In genomic region chr18:46060359-46060841, GRCh38 we compare ENCODE assay signal across 1 cellular context.
A peak's percentile ranks its signal among the peaks of the same experiment; 100 is the strongest.
TF ChIP-seq lines count a peak whose summit lies in the region.

No MANE protein-coding gene starts in this region.

TF ChIP-seq in K562, 482 proteins besides CTCF, POLR2A, EP300 and RAD21 (continued from another document and continues in another):
- TF ChIP-seq REST (CRISPR knock-in tag; IDR thresholded peaks at IDR 0.05; ENCODE audit: low read depth): no peak
- TF ChIP-seq, protein P1, sequence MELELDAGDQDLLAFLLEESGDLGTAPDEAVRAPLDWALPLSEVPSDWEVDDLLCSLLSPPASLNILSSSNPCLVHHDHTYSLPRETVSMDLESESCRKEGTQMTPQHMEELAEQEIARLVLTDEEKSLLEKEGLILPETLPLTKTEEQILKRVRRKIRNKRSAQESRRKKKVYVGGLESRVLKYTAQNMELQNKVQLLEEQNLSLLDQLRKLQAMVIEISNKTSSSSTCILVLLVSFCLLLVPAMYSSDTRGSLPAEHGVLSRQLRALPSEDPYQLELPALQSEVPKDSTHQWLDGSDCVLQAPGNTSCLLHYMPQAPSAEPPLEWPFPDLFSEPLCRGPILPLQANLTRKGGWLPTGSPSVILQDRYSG (tag; conservative IDR thresholded peaks at IDR 0.05; ENCODE audit: low read depth): 0 out of 2 replicates have a peak, but pooled peaks have one; percentile 34
- TF ChIP-seq MBD2 (IDR thresholded peaks at IDR 0.05; ENCODE audit: borderline replicate concordance, low read depth): 0 out of 2 replicates have a peak, but pooled peaks have one; percentile 30
- no peak for TF ChIP-seq ZKSCAN3 (CRISPR knock-in tag; IDR thresholded peaks at IDR 0.05)
- TF ChIP-seq TAF7 (tag; IDR thresholded peaks at IDR 0.05): no peak
- TF ChIP-seq, protein P2, sequence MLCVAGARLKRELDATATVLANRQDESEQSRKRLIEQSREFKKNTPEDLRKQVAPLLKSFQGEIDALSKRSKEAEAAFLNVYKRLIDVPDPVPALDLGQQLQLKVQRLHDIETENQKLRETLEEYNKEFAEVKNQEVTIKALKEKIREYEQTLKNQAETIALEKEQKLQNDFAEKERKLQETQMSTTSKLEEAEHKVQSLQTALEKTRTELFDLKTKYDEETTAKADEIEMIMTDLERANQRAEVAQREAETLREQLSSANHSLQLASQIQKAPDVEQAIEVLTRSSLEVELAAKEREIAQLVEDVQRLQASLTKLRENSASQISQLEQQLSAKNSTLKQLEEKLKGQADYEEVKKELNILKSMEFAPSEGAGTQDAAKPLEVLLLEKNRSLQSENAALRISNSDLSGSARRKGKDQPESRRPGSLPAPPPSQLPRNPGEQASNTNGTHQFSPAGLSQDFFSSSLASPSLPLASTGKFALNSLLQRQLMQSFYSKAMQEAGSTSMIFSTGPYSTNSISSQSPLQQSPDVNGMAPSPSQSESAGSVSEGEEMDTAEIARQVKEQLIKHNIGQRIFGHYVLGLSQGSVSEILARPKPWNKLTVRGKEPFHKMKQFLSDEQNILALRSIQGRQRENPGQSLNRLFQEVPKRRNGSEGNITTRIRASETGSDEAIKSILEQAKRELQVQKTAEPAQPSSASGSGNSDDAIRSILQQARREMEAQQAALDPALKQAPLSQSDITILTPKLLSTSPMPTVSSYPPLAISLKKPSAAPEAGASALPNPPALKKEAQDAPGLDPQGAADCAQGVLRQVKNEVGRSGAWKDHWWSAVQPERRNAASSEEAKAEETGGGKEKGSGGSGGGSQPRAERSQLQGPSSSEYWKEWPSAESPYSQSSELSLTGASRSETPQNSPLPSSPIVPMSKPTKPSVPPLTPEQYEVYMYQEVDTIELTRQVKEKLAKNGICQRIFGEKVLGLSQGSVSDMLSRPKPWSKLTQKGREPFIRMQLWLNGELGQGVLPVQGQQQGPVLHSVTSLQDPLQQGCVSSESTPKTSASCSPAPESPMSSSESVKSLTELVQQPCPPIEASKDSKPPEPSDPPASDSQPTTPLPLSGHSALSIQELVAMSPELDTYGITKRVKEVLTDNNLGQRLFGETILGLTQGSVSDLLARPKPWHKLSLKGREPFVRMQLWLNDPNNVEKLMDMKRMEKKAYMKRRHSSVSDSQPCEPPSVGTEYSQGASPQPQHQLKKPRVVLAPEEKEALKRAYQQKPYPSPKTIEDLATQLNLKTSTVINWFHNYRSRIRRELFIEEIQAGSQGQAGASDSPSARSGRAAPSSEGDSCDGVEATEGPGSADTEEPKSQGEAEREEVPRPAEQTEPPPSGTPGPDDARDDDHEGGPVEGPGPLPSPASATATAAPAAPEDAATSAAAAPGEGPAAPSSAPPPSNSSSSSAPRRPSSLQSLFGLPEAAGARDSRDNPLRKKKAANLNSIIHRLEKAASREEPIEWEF (CRISPR knock-in tag; IDR thresholded peaks at IDR 0.05): 0 out of 2 replicates have a peak, but pooled peaks have one; percentile 61
- TF ChIP-seq TAL1 (IDR thresholded peaks at IDR 0.05): peak; percentile 93
- TF ChIP-seq, protein P3, sequence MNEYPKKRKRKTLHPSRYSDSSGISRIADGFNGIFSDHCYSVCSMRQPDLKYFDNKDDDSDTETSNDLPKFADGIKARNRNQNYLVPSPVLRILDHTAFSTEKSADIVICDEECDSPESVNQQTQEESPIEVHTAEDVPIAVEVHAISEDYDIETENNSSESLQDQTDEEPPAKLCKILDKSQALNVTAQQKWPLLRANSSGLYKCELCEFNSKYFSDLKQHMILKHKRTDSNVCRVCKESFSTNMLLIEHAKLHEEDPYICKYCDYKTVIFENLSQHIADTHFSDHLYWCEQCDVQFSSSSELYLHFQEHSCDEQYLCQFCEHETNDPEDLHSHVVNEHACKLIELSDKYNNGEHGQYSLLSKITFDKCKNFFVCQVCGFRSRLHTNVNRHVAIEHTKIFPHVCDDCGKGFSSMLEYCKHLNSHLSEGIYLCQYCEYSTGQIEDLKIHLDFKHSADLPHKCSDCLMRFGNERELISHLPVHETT (CRISPR knock-in tag; conservative IDR thresholded peaks at IDR 0.05 in 1 of 2, IDR thresholded peaks at IDR 0.05 in 1 of 2): 0 out of 4 replicates have a peak, but pooled peaks of 1 of the 2 experiments have one; percentile 49
- TF ChIP-seq ATF6 (CRISPR knock-in tag; IDR thresholded peaks at IDR 0.05): no peak
- TF ChIP-seq PML (IDR thresholded peaks at IDR 0.05; ENCODE audit: low read length): peak; percentile 88
- TF ChIP-seq FOSL1 (tag; conservative IDR thresholded peaks at IDR 0.05): no peak
- no peak for TF ChIP-seq NFYB (IDR thresholded peaks at IDR 0.05; ENCODE audit: extremely low read depth, insufficient read length)
- TF ChIP-seq MTA2 (IDR thresholded peaks at IDR 0.05; ENCODE audit: low read depth): peak; percentile 88
- TF ChIP-seq RB1 (IDR thresholded peaks at IDR 0.05; ENCODE audit: low read depth): no peak
- TF ChIP-seq MYNN (IDR thresholded peaks at IDR 0.05): 0 out of 2 replicates have a peak, but pooled peaks have one; percentile 62
- no peak for TF ChIP-seq MYNN (CRISPR knock-in tag; IDR thresholded peaks at IDR 0.05)
- peak; percentile 68; the same call in 1 of the 2 replicates for TF ChIP-seq SMARCE1 (IDR thresholded peaks at IDR 0.05)
- no peak for TF ChIP-seq PURB (CRISPR knock-in tag; IDR thresholded peaks at IDR 0.05; ENCODE audit: low read depth)
- TF ChIP-seq PYGO2 (tag; IDR thresholded peaks at IDR 0.05): no peak
- TF ChIP-seq ZNF766 (CRISPR knock-in tag; conservative IDR thresholded peaks at IDR 0.05): no peak
- no peak for TF ChIP-seq ZNF830 (CRISPR knock-in tag; IDR thresholded peaks at IDR 0.05)
- peak; percentile 87 for TF ChIP-seq SMARCA4 (IDR thresholded peaks at IDR 0.05)
- no peak for TF ChIP-seq MCM3 (IDR thresholded peaks at IDR 0.05)
- peak; percentile 95 for TF ChIP-seq ARID1B (IDR thresholded peaks at IDR 0.05)
- TF ChIP-seq TBP (optimal IDR thresholded peaks at IDR 0.05; ENCODE audit: low read depth, low read length): peak; percentile 50
- peak; percentile 27; the same call in 1 of the 2 replicates for TF ChIP-seq MAX (CRISPR knock-in tag; IDR thresholded peaks at IDR 0.05)
- TF ChIP-seq NONO (IDR thresholded peaks at IDR 0.05; ENCODE audit: low read depth in 2 of 2, low read length in 1 of 2): no peak
- TF ChIP-seq L3MBTL2 (IDR thresholded peaks at IDR 0.05): peak; percentile 33; the same call in 1 of the 2 replicates
- TF ChIP-seq ATF7 (IDR thresholded peaks at IDR 0.05): peak; percentile 59
- 0 out of 2 replicates have a peak, but pooled peaks have one; percentile 13 for TF ChIP-seq RAD51 (IDR thresholded peaks at IDR 0.05; ENCODE audit: borderline replicate concordance, low read depth)
- no peak for TF ChIP-seq MIER1 (IDR thresholded peaks at IDR 0.05; ENCODE audit: low read depth)
- TF ChIP-seq STAT5A (IDR thresholded peaks at IDR 0.05; ENCODE audit: borderline replicate concordance, low read length): peak; percentile 81
- peak; percentile 43; the same call in 1 of the 2 replicates for TF ChIP-seq LEF1 (IDR thresholded peaks at IDR 0.05)
- peak; percentile 44; the same call in 1 of the 2 replicates for TF ChIP-seq SMAD4 (CRISPR knock-in tag; conservative IDR thresholded peaks at IDR 0.05)
- TF ChIP-seq HNRNPH1 (optimal IDR thresholded peaks at IDR 0.05; ENCODE audit: low read depth, low read length): no peak
- no peak for TF ChIP-seq CHCHD3 (CRISPR knock-in tag; IDR thresholded peaks at IDR 0.05)
- peak; percentile 73 to 84 for TF ChIP-seq TRIM24 (IDR thresholded peaks at IDR 0.05)
- TF ChIP-seq, protein P4, sequence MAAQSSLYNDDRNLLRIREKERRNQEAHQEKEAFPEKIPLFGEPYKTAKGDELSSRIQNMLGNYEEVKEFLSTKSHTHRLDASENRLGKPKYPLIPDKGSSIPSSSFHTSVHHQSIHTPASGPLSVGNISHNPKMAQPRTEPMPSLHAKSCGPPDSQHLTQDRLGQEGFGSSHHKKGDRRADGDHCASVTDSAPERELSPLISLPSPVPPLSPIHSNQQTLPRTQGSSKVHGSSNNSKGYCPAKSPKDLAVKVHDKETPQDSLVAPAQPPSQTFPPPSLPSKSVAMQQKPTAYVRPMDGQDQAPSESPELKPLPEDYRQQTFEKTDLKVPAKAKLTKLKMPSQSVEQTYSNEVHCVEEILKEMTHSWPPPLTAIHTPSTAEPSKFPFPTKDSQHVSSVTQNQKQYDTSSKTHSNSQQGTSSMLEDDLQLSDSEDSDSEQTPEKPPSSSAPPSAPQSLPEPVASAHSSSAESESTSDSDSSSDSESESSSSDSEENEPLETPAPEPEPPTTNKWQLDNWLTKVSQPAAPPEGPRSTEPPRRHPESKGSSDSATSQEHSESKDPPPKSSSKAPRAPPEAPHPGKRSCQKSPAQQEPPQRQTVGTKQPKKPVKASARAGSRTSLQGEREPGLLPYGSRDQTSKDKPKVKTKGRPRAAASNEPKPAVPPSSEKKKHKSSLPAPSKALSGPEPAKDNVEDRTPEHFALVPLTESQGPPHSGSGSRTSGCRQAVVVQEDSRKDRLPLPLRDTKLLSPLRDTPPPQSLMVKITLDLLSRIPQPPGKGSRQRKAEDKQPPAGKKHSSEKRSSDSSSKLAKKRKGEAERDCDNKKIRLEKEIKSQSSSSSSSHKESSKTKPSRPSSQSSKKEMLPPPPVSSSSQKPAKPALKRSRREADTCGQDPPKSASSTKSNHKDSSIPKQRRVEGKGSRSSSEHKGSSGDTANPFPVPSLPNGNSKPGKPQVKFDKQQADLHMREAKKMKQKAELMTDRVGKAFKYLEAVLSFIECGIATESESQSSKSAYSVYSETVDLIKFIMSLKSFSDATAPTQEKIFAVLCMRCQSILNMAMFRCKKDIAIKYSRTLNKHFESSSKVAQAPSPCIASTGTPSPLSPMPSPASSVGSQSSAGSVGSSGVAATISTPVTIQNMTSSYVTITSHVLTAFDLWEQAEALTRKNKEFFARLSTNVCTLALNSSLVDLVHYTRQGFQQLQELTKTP (IDR thresholded peaks at IDR 0.05; ENCODE audit: low read depth in 1 of 2, partially characterized antibody in 2 of 2): no peak
- TF ChIP-seq CREB3L1 (IDR thresholded peaks at IDR 0.05; ENCODE audit: borderline replicate concordance, low read depth): no peak
- TF ChIP-seq ZNF134 (CRISPR knock-in tag; conservative IDR thresholded peaks at IDR 0.05): no peak
- TF ChIP-seq RUNX1 (IDR thresholded peaks at IDR 0.05; ENCODE audit: low read depth): no peak
- TF ChIP-seq, protein P5, sequence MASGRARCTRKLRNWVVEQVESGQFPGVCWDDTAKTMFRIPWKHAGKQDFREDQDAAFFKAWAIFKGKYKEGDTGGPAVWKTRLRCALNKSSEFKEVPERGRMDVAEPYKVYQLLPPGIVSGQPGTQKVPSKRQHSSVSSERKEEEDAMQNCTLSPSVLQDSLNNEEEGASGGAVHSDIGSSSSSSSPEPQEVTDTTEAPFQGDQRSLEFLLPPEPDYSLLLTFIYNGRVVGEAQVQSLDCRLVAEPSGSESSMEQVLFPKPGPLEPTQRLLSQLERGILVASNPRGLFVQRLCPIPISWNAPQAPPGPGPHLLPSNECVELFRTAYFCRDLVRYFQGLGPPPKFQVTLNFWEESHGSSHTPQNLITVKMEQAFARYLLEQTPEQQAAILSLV (tag; IDR thresholded peaks at IDR 0.05): no peak
- TF ChIP-seq NR4A1 (CRISPR knock-in tag; IDR thresholded peaks at IDR 0.05): no peak
- TF ChIP-seq NR4A1 (tag; IDR thresholded peaks at IDR 0.05): 0 out of 2 replicates have a peak, but pooled peaks have one; percentile 53
- no peak for TF ChIP-seq HSF4 (CRISPR knock-in tag; IDR thresholded peaks at IDR 0.05; ENCODE audit: borderline replicate concordance)
- no peak for TF ChIP-seq ELF1 (tag; IDR thresholded peaks at IDR 0.05)
- 0 out of 4 replicates have a peak, but pooled peaks of 1 of the 2 experiments have one; percentile 13 for TF ChIP-seq FOXK2 (conservative IDR thresholded peaks at IDR 0.05 in 1 of 2, IDR thresholded peaks at IDR 0.05 in 1 of 2; ENCODE audit: low read depth in 2 of 2)
